ENCODE assay signal across 11 cellular contexts in the genomic region with DNA sequence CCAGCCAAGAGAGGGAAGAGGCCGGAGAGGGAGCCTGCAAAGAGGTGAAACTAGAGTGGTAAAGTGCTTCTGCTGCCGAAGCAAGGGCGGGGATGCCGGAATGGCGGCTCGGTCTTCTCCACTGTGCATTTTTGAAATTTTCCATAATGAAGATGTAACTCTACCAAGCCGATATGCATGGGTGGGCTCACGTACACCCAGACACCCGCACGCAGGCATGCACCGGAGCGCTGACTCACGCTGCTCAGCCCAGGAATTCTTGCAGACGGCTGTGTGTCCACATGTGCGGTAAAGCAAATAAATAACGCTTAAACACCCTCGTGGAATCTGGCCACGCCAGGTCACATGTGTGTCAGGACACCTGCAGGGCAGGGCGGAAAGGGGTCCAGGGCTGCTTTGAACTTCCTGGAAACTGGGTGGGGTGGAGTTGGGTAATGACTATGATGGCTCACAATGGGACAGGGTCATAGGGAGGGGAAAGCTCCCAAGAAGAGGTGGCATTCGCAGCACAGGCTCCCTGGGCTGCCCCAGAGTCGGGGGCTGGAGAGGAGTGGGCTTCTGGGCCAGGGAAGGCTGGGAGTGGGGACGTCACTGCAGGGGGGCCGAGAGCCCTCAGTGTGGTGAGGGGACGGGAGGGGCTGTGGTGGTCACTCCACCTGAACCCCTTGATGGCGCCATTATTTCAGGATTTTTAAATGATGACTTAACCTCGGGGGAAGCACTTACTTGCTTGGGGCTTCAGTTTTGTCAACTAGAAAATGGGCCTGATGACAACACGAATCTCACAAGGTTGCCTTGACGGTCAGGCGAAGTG.
A peak's percentile ranks its signal among the peaks of the same experiment; 100 is the strongest.
DNase-seq lines count a peak whose midpoint lies in the region; ATAC-seq and TF ChIP-seq lines count a peak whose summit lies in the region.
"Had no signal": no experiment of that assay in that cellular context is flagged by ENCODE, and none has a peak within 500 bp of the region (broad histone marks: within the 10 kb centered on the region; RNA-seq: fewer than 3 reads in every experiment).

No MANE protein-coding gene starts in this region.

- H3K9ac ChIP-seq in skeletal muscle satellite cell (ENCODE audit: low read depth, low read length), result no peak overlapping the region

- CTCF ChIA-PET in RWPE1 (lab: Yijun Ruan, JAX), result interaction anchor here (1.0 kb wide), 1 partner anchor 164 kb away, joined by 3 read pairs; no protein-coding TSS in a partner anchor

- TF ChIP-seq CTCF in RWPE1 (conservative IDR thresholded peaks at IDR 0.05; ENCODE audit: low read depth), result no peak
- TF ChIP-seq CTCF in tibial nerve (IDR thresholded peaks at IDR 0.05), result no peak

- no peak for TF ChIP-seq EP300 in tibial nerve (IDR thresholded peaks at IDR 0.05)

- H3K27ac ChIP-seq in RWPE1 (peak overlapping the region; percentile 83), tibial nerve (no peak overlapping the region)
- H3K27ac ChIP-seq: colonic mucosa had no signal

- DNase-seq in GOT3 (lab: John Stamatoyannopoulos, UW) (peak; percentile 29), RWPE1 (ENCODE audit: low spot score) (peak; percentile 74), iPS-NIHi11 (ENCODE audit: low spot score) (peak; percentile 54), posterior vena cava (ENCODE audit: low spot score) (no peak), NCI-H1436 (lab: John Stamatoyannopoulos, UW) (no peak), tibial nerve (ENCODE audit: low spot score in 2 of 2) (no peak)
- DNase-seq: colonic mucosa, Karpas-422 had no signal

- H3K36me3 ChIP-seq in skeletal muscle satellite cell (ENCODE audit: insufficient read depth, low read length) (no peaks in the 10 kb centered on the region), tibial nerve (no peaks in the 10 kb centered on the region)
- H3K36me3 ChIP-seq: colonic mucosa had no signal

- no peaks in the 10 kb centered on the region for H3K9me3 ChIP-seq in skeletal muscle satellite cell (replicated peaks; ENCODE audit: low read length)
- no peaks in the 10 kb centered on the region for H3K9me3 ChIP-seq in tibial nerve
- H3K9me3 ChIP-seq: colonic mucosa had no signal

- no peak for TF ChIP-seq POLR2A in tibial nerve (IDR thresholded peaks at IDR 0.05)

- H3K4me2 ChIP-seq in skeletal muscle satellite cell (ENCODE audit: low read length), result peak overlapping the region; percentile 71

- H3K4me3 ChIP-seq in skeletal muscle satellite cell (ENCODE audit: low read length) (peak overlapping the region; percentile 16), tibial nerve (no peak overlapping the region)
- H3K4me3 ChIP-seq: colonic mucosa had no signal

- intact Hi-C loops in posterior vena cava (cut with DNase I), result loop anchor here in 1 of 2 donors (2.0 kb wide), 1 partner anchor 38 kb away; no protein-coding TSS in a partner anchor

- H3K4me1 ChIP-seq in skeletal muscle satellite cell (ENCODE audit: control insufficient read depth, insufficient read depth, low read length), result peaks cover 19% of the 10 kb centered on the region
- H3K4me1 ChIP-seq in tibial nerve, result peaks cover 0 to 4% (median 0%) of the 10 kb centered on the region in 4 donors
- H3K4me1 ChIP-seq: colonic mucosa had no signal

- POLR2A ChIA-PET in RWPE1 (lab: Yijun Ruan, JAX; ENCODE audit: low non-redundant PET), result no interaction called here

- H3K27me3 ChIP-seq in skeletal muscle satellite cell (ENCODE audit: control insufficient read depth, insufficient read depth, low read length) (peaks cover 5% of the 10 kb centered on the region), tibial nerve (no peaks in the 10 kb centered on the region)
- H3K27me3 ChIP-seq: colonic mucosa had no signal

- 68 to 72% methylated on average over 29 of the region's 29 CpGs for WGBS in tibial nerve, 2 donors

- ATAC-seq in GM19023 (IDR thresholded peaks at IDR 0.05; ENCODE audit: unreplicated experiment), result no peak
- ATAC-seq: Right ventricle myocardium inferior had no signal

Comparison
In these comparisons a context has a peak if more than half of its experiments do, and no peak if none do; other contexts are left out.
1. DNase-seq: peak in GOT3 (single experiment), RWPE1 (single experiment) and iPS-NIHi11 (single experiment); none in posterior vena cava (single experiment), NCI-H1436 (single experiment) and tibial nerve (0 of 2).